8 cellular contexts compared by ENCODE assay signal in genomic region chr6:30717129-30717844, GRCh38. TPM values are rescaled to one million over a fixed set of nuclear protein-coding genes. Genes with fewer than 3 reads are reported as not detected.
DNase-seq lines count a peak whose midpoint lies in the region; ATAC-seq, FAIRE-seq and TF ChIP-seq lines count a peak whose summit lies in the region.

Gene MDC1, minus strand, starts transcription at chr6:30717281. Its CDS starts 2,106 bp downstream, at chr6:30715175.

- peak; percentile 70 for ATAC-seq in HG02852 (IDR thresholded peaks at IDR 0.05; ENCODE audit: unreplicated experiment)

- H3K27me3 ChIP-seq in adrenal gland, result no peaks in the 10 kb centered on the region

- TF ChIP-seq CTCF in adrenal gland (IDR thresholded peaks at IDR 0.05), result peak; percentile 29 to 71 (median 62)
- peak; percentile 63 for TF ChIP-seq CTCF in type B pancreatic cell (conservative IDR thresholded peaks at IDR 0.05)

- peaks cover 14 to 32% of the 10 kb centered on the region in 2 donors for H3K4me1 ChIP-seq in adrenal gland (replicated peaks in 1 of 2)

- WGBS in adrenal gland, 4 donors, result 0 to 2% (median 0%) methylated on average over 9 to 48 of the region's 48 CpGs

- TF ChIP-seq POLR2A in GM12892 (IDR thresholded peaks at IDR 0.05; ENCODE audit: low read depth, low read length) (peak; percentile 96), adrenal gland (IDR thresholded peaks at IDR 0.05) (peak; percentile 92 to 99)

- peak within 1 kb of the TSS; percentile 97 for H3K4me3 Mint-ChIP-seq in type B pancreatic cell

- H3K9me3 Mint-ChIP-seq in type B pancreatic cell, result peaks cover 4% of the 10 kb centered on the region

- peaks cover 7% of the 10 kb centered on the region for H3K27me3 Mint-ChIP-seq in type B pancreatic cell

- no peaks in the 10 kb centered on the region for H3K9me3 ChIP-seq in adrenal gland (replicated peaks in 1 of 3)

- peaks cover 0 to 19% of the 10 kb centered on the region in 2 donors for H3K36me3 ChIP-seq in adrenal gland (replicated peaks in 1 of 2)

- intact Hi-C loops in adrenal gland (cut with DNase I) (no loop called here), cardiac septum (cut with DNase I) (loop anchor here (1.0 kb wide), 3 partner anchors 30 to 100 kb away; partner anchors contain the start of genes MRPS18B and PPP1R10)

- peak within 1 kb of the TSS in 2 of 4 donors; percentile 59 to 73 for H3K4me3 ChIP-seq in adrenal gland

- peaks cover 39% of the 10 kb centered on the region for H3K36me3 Mint-ChIP-seq in type B pancreatic cell

- DNase-seq in GM12892 (ENCODE audit: insufficient read length) (peak; percentile 86), NCI-H146 (lab: John Stamatoyannopoulos, UW) (peak; percentile 100), T-helper 1 cell (peak; percentile 97 to 100 (median 98)), adrenal gland (peak; percentile 99 to 100 (median 100)), cardiac septum (ENCODE audit: low spot score) (peak; percentile 100), pons (ENCODE audit: low spot score) (peak; percentile 100), type B pancreatic cell (ENCODE audit: extremely low spot score, unreplicated experiment) (peak; percentile 98)

- peak within 1 kb of the TSS; percentile 100 for H3K27ac Mint-ChIP-seq in type B pancreatic cell

- peaks cover 25% of the 10 kb centered on the region for H3K4me1 Mint-ChIP-seq in type B pancreatic cell (ENCODE audit: unreplicated experiment)

- H3K27ac ChIP-seq in adrenal gland, result peak within 1 kb of the TSS; percentile 73 to 91 (median 90)

- FAIRE-seq in GM12892 (lab: Jason Lieb, UNC), result peak; percentile 96

RNA-seq across cellular contexts. Expression of gene MDC1, which starts in this region (rescaled TPM):
- polyA plus RNA-seq in GM12892 (2012; ENCODE audit: missing spikeins), result 56.4 TPM
- total RNA-seq in adrenal gland, result 10 to 100 TPM in 5 of 8 donors, 1 to 10 TPM in 3; 2.8 to 27.6 (median 18.4) TPM
- 10 to 100 TPM; 16.8 to 26.9 (median 21.0) TPM for polyA plus RNA-seq in adrenal gland
- 23.1 TPM for total RNA-seq in cardiac septum
- 30.1 and 71.3 TPM in 2 replicates for total RNA-seq in type B pancreatic cell (ENCODE audit: low replicate concordance)
